In the genomic region with DNA sequence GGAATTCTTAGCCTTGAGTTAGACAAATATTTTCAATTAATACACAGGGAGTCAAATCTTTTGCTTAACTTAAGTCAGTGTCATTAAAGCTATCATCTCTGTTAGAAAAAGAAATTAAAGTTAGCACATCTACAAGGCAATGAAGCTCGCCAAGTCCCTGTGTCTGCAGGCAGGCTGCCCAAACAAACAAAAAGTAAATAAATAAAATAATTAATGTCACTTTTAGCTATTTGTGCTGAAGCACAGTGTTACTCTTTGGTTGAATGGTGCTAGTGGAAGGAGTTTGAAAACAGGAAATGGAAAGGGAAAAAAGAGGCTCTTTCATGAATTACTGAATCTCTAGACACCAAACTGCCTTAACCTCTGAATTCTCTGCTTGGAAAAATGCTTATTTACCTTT, we compare ENCODE assay signal across 26 cellular contexts. TPM values are rescaled to one million over a fixed set of nuclear protein-coding genes. Genes with fewer than 3 reads are reported as not detected.
"Had no signal": no experiment of that assay in that cellular context is flagged by ENCODE, and none has a peak within 500 bp of the region (broad histone marks: within the 10 kb centered on the region; RNA-seq: fewer than 3 reads in every experiment).

No MANE protein-coding gene starts in this region.

- ATAC-seq: activated CD8-positive, alpha-beta memory T cell treated with anti-CD3 and anti-CD28 coated beads, Interleukin-2, amount 10 ng/mL, durations not matched to agents 7 days and 5 days; activated CD8-positive, alpha-beta T cell treated with anti-CD3 and anti-CD28 coated beads, Interleukin-2, amount 10 ng/mL, durations not matched to agents 7 days and 5 days; activated naive CD4-positive, alpha-beta T cell treated with anti-CD3 and anti-CD28 coated beads, Interleukin-2, amount 50 U/mL, for 72 hours; body of pancreas; effector memory CD8-positive, alpha-beta T cell; gastrocnemius medialis; left cardiac atrium; naive thymus-derived CD4-positive, alpha-beta T cell; stimulated activated naive CD8-positive, alpha-beta T cell treated with anti-CD3 and anti-CD28 coated beads, Interleukin-15, Interleukin-2, amounts not matched to agents 100 U/mL and 50 U/mL, for 24 hours had no signal

- H3K27ac ChIP-seq: body of pancreas, coronary artery, dorsolateral prefrontal cortex, gastrocnemius medialis, parathyroid adenoma, right atrium auricular region, testis, transverse colon had no signal

- H3K9me3 ChIP-seq: body of pancreas, gastrocnemius medialis, right atrium auricular region, testis, transverse colon had no signal

- H3K4me1 ChIP-seq: body of pancreas, gastrocnemius medialis, parathyroid adenoma, right atrium auricular region, testis, transverse colon had no signal

- H2AFZ ChIP-seq: parathyroid adenoma had no signal

- H3K4me3 ChIP-seq: body of pancreas, coronary artery, dorsolateral prefrontal cortex, gastrocnemius medialis, right atrium auricular region, testis, transverse colon had no signal

- H3K9ac ChIP-seq: parathyroid adenoma had no signal

- H3K79me2 ChIP-seq: parathyroid adenoma had no signal

- H3K27me3 ChIP-seq: body of pancreas, dorsolateral prefrontal cortex, gastrocnemius medialis, right atrium auricular region, testis, transverse colon had no signal

- H3K36me3 ChIP-seq: gastrocnemius medialis, right atrium auricular region, transverse colon had no signal

- DNase-seq: activated B cell treated with CpG ODN at 0.5 μM for 24 hours; activated CD4-positive, alpha-beta T cell treated with anti-CD3 and anti-CD28 coated beads, Interleukin-2, amount 50 U/mL, for 1 hour; activated CD8-positive, alpha-beta memory T cell treated with anti-CD3 and anti-CD28 coated beads, Interleukin-2, amount 10 ng/mL, durations not matched to agents 7 days and 5 days; activated CD8-positive, alpha-beta T cell treated with anti-CD3 and anti-CD28 coated beads, Interleukin-2, amount 10 ng/mL, durations not matched to agents 7 days and 5 days; activated T-cell treated with anti-CD3 and anti-CD28 coated beads, Interleukin-2, amount 50 U/mL, for 48 hours; anterior cingulate cortex; dorsolateral prefrontal cortex; effector memory CD8-positive, alpha-beta T cell; erythroblast; gastrocnemius medialis; glutamatergic neuron; left cardiac atrium; mammary epithelial cell; naive thymus-derived CD4-positive, alpha-beta T cell; stimulated activated CD4-positive, alpha-beta T cell treated with anti-CD3 and anti-CD28 coated beads, Interleukin-2, amount 100 ng/mL, for 48 hours; stimulated activated naive CD8-positive, alpha-beta T cell treated with anti-CD3 and anti-CD28 coated beads, Interleukin-15, Interleukin-2, amounts not matched to agents 100 U/mL and 50 U/mL, for 24 hours; T-helper 2 cell; testis; transverse colon had no signal

RNA-seq across cellular contexts. Expression of a gene that starts 37.1 kb away (rescaled TPM):
- total RNA-seq: activated B cell treated with CpG ODN at 0.5 μM for 24 hours; activated CD8-positive, alpha-beta memory T cell treated with anti-CD3 and anti-CD28 coated beads, Interleukin-2, amount 10 ng/mL, durations not matched to agents 7 days and 5 days; activated CD8-positive, alpha-beta T cell treated with anti-CD3 and anti-CD28 coated beads, Interleukin-2, amount 10 ng/mL, durations not matched to agents 7 days and 5 days; activated naive CD4-positive, alpha-beta T cell treated with anti-CD3 and anti-CD28 coated beads, Interleukin-2, amount 50 U/mL, for 72 hours; activated T-helper 2 cell treated with anti-CD3 and anti-CD28 coated beads, Interferon-gamma antibody, Interleukin-2, Interleukin-4, amounts not matched to agents 10 μg/mL and 5 μg/mL and 100 μg/mL, durations not matched to agents 14 hours and 24 hours and 36 hours; naive thymus-derived CD4-positive, alpha-beta T cell; pulmonary artery endothelial cell had no signal
- polyA plus RNA-seq: mammary epithelial cell; naive thymus-derived CD4-positive, alpha-beta T cell had no signal
